8 cellular contexts compared by ENCODE assay signal in the genomic region with DNA sequence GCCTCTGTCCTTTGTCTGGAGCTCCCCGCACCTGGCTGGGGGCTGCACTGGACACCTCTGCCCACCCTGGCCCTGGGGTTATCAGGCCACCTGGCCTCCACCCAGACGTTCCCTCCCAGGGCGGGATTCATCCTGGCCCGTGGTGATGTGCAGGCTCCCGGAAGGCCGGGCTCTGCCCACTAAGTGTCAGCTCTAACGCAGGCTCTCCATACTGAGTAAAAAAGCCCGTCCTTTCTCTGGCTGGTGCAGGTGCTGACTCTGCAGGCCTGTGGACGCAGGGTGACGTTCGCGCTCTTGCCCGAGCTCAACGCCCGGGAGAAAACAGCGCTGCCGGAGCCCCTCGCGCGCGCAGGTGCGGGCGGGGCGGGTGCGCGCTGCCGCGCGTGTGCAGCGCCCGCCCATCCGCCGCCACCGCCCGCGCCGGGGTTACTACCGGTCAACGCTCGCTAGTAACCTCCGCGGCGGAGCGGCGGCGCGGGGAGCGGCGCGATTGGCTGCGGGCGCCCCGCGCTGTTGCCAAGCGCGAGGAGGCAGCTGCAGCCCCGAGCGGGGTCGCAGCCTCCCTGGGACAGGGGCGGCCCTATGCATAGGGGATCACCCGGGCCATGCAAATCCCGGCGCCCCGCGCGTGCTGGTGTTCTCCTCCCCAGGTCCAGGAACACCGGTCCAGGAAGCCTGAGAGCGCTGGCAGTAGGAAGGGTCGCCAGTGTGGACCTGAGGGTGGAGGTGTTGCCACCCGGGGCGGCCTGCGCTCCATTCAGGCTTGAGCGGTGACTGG. TPM values are rescaled to one million over a fixed set of nuclear protein-coding genes. Genes with fewer than 3 reads are reported as not detected.
A peak's percentile ranks its signal among the peaks of the same experiment; 100 is the strongest.
DNase-seq lines count a peak whose midpoint lies in the region; ATAC-seq lines count a peak whose summit lies in the region.

No MANE protein-coding gene starts in this region.

- H3K27ac ChIP-seq in CD4-positive, CD25-positive, alpha-beta regulatory T cell (ENCODE audit: insufficient read depth, low read length, poor library complexity, severe bottlenecking) = peak overlapping the region; percentile 98
- H3K27ac ChIP-seq in caudate nucleus (ENCODE audit: low read depth, low read length) (peak overlapping the region; percentile 93), layer of hippocampus (ENCODE audit: low read depth, low read length) (peak overlapping the region; percentile 84)

- peak; percentile 78 to 90 (median 88) for DNase-seq in CD4-positive, CD25-positive, alpha-beta regulatory T cell
- peak; percentile 47 for DNase-seq in NCI-H2029 treated with DMSO at 0.1 percent for 48 hours (lab: John Stamatoyannopoulos, UW)
- DNase-seq in activated CD4-positive, alpha-beta T cell treated with anti-CD3 and anti-CD28 coated beads for 1 hour = peak; percentile 65
- DNase-seq in caudate nucleus (lab: John Stamatoyannopoulos, UW) = peak in 50 of 61 donors; percentile 28 to 86 (median 64)
- peak; percentile 39 to 52 for DNase-seq in stimulated activated CD4-positive, alpha-beta T cell treated with anti-CD3 and anti-CD28 coated beads, Interleukin-1b, Interleukin-23, amount 100 ng/mL, for 1 hour (ENCODE audit: low read depth in 2 of 2)
- no peak for DNase-seq in cortex of kidney (lab: John Stamatoyannopoulos, UW)

- H3K27ac Mint-ChIP-seq in CD4-positive, CD25-positive, alpha-beta regulatory T cell = peak overlapping the region; percentile 79 to 97 (median 81)

- no peaks in the 10 kb centered on the region for H3K9me3 ChIP-seq in CD4-positive, CD25-positive, alpha-beta regulatory T cell (ENCODE audit: control insufficient read depth in 2 of 2, low read length in 2 of 2)

- H3K27me3 Mint-ChIP-seq in CD4-positive, CD25-positive, alpha-beta regulatory T cell = no peaks in the 10 kb centered on the region

- peak; percentile 70 for ATAC-seq in CD4-positive, CD25-positive, alpha-beta regulatory T cell (ENCODE audit: low read depth in 2 of 2)
- peak; percentile 36 for ATAC-seq in GM21526 (IDR thresholded peaks at IDR 0.05; ENCODE audit: low FRiP score, unreplicated experiment)

- H3K4me3 Mint-ChIP-seq in CD4-positive, CD25-positive, alpha-beta regulatory T cell = peak overlapping the region; percentile 73 to 85 (median 78)

- H3K27me3 ChIP-seq in CD4-positive, CD25-positive, alpha-beta regulatory T cell (ENCODE audit: control insufficient read depth, insufficient read depth, low read length) = no peaks in the 10 kb centered on the region
- H3K27me3 ChIP-seq in layer of hippocampus (ENCODE audit: control insufficient read depth, insufficient read depth, low read length) = no peaks in the 10 kb centered on the region

- H3K4me1 Mint-ChIP-seq in CD4-positive, CD25-positive, alpha-beta regulatory T cell = peaks cover 25 to 91% (median 73%) of the 10 kb centered on the region in 4 donors

- H3K36me3 Mint-ChIP-seq in CD4-positive, CD25-positive, alpha-beta regulatory T cell = no peaks in the 10 kb centered on the region

- H3K36me3 ChIP-seq in CD4-positive, CD25-positive, alpha-beta regulatory T cell (ENCODE audit: control insufficient read depth, insufficient read depth, low read length) = peaks cover 1% of the 10 kb centered on the region

- peaks cover 89% of the 10 kb centered on the region for H3K4me1 ChIP-seq in CD4-positive, CD25-positive, alpha-beta regulatory T cell (ENCODE audit: control insufficient read depth, insufficient read depth, low read length, poor library complexity, severe bottlenecking)

- H3K4me3 ChIP-seq in CD4-positive, CD25-positive, alpha-beta regulatory T cell (ENCODE audit: low read depth, low read length) = peak overlapping the region; percentile 64

- peaks cover 0 to 1% (median 0%) of the 10 kb centered on the region in 7 donors for H3K9me3 Mint-ChIP-seq in CD4-positive, CD25-positive, alpha-beta regulatory T cell

RNA-seq across cellular contexts. Expression of gene ABCG1, which starts 15.7 kb away (rescaled TPM):
- 86.3 TPM for total RNA-seq in CD4-positive, CD25-positive, alpha-beta regulatory T cell
- 10 to 100 TPM; 17.0 to 43.1 (median 23.5) TPM for polyA plus RNA-seq in CD4-positive, CD25-positive, alpha-beta regulatory T cell
